ENCODE assay signal across 9 cellular contexts in the genomic region with DNA sequence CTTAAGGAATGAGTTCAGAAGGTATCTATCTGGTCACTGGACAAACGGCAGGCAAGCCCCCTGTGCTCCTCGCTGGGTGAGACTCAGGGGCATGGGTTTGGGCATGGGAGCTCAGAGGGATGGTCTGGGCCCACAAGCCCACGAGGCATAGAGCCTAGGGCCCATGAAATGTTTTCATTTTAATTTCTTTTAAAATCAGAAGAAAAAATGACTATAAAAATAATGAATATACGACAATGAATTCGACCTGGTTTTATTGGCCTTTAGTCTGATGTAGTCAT.
DNase-seq lines count a peak whose midpoint lies in the region; ATAC-seq and TF ChIP-seq lines count a peak whose summit lies in the region.
"Had no signal": no experiment of that assay in that cellular context is flagged by ENCODE, and none has a peak within 500 bp of the region (broad histone marks: within the 10 kb centered on the region; RNA-seq: fewer than 3 reads in every experiment).

No MANE protein-coding gene starts in this region.

- DNase-seq in Calu3 (no peak), Peyer's patch (no peak), epithelial cell of proximal tubule (ENCODE audit: low read depth) (no peak), psoas muscle (peak in 1 of 2 donors; percentile 52), NCI-H2196 treated with DMSO at 0.1 percent for 48 hours (lab: John Stamatoyannopoulos, UW; ENCODE audit: unreplicated experiment) (no peak)
- no peak for DNase-seq in stimulated activated naive CD4-positive, alpha-beta T cell (lab: John Stamatoyannopoulos, UW)
- DNase-seq: NCI-H1694 had no signal

- CTCF ChIA-PET in Calu3 (lab: Charles Lee) = interaction anchor here (1.2 to 1.9 kb wide), 2 partner anchors 19 to 48 kb away, joined by 4 to 11 read pairs; no protein-coding TSS in a partner anchor

- TF ChIP-seq CTCF in Calu3 (IDR thresholded peaks at IDR 0.05; ENCODE audit: unreplicated experiment) = no peak
- no peak for TF ChIP-seq CTCF in Peyer's patch (IDR thresholded peaks at IDR 0.05)
- no peak for TF ChIP-seq CTCF in epithelial cell of proximal tubule (conservative IDR thresholded peaks at IDR 0.05; ENCODE audit: low read depth, low read length)
- TF ChIP-seq CTCF in psoas muscle (IDR thresholded peaks at IDR 0.05) = no peak

- peak overlapping the region; percentile 96 to 99 (median 98) for H3K27ac ChIP-seq in Peyer's patch
- H3K27ac ChIP-seq in psoas muscle = peak overlapping the region; percentile 99

- H3K4me3 Mint-ChIP-seq in Calu3 (ENCODE audit: low read depth, unreplicated experiment) = peak overlapping the region; percentile 80

- no peak for ATAC-seq in psoas muscle
- no peak for ATAC-seq in HG02642 (IDR thresholded peaks at IDR 0.05; ENCODE audit: poor library complexity, unreplicated experiment)
- no peak for ATAC-seq in GM19463 (IDR thresholded peaks at IDR 0.05; ENCODE audit: unreplicated experiment)

- H3K27me3 ChIP-seq in Peyer's patch (no peaks in the 10 kb centered on the region), psoas muscle (ENCODE audit: insufficient read depth in 3 of 3, low read length in 2 of 3) (no peaks in the 10 kb centered on the region)

- H3K36me3 Mint-ChIP-seq in Calu3 (ENCODE audit: insufficient read depth, unreplicated experiment) = peaks cover 26% of the 10 kb centered on the region

- no peaks in the 10 kb centered on the region for H3K27me3 Mint-ChIP-seq in Calu3 (ENCODE audit: unreplicated experiment)

- H3K9me3 Mint-ChIP-seq in Calu3 (ENCODE audit: low read depth, unreplicated experiment) = no peaks in the 10 kb centered on the region

- peak overlapping the region; percentile 65 to 97 (median 70) for H3K4me3 ChIP-seq in Peyer's patch
- peak overlapping the region; percentile 77 for H3K4me3 ChIP-seq in epithelial cell of proximal tubule (ENCODE audit: low read depth, low read length)
- H3K4me3 ChIP-seq in psoas muscle = peak overlapping the region; percentile 86

- H3K4me1 ChIP-seq in Peyer's patch (peaks cover 0 to 67% (median 29%) of the 10 kb centered on the region in 4 donors), psoas muscle (peaks cover 70% of the 10 kb centered on the region)

- no TSS peak for BruUV-seq in Calu3 (replicated peaks; lab: Mats Ljungman, UMichigan)

- H3K36me3 ChIP-seq in Peyer's patch = no peaks in the 10 kb centered on the region
- H3K36me3 ChIP-seq in psoas muscle (ENCODE audit: insufficient read depth in 1 of 2, low read depth in 1 of 2) = no peaks in the 10 kb centered on the region

- no peaks in the 10 kb centered on the region for H3K9me3 ChIP-seq in Peyer's patch
- H3K9me3 ChIP-seq in psoas muscle = no peaks in the 10 kb centered on the region

- intact Hi-C loops in Calu3 (cut with micrococcal nuclease; ENCODE audit: unreplicated experiment) (loop anchor here (10.0 kb wide), 1 partner anchor 50 kb away; no protein-coding TSS in a partner anchor), psoas muscle (cut with DNase I) (no loop called here)

- H3K27ac Mint-ChIP-seq in Calu3 (ENCODE audit: unreplicated experiment) = peak overlapping the region; percentile 76

- no peak for TF ChIP-seq POLR2A in Peyer's patch (IDR thresholded peaks at IDR 0.05)

- peaks cover 13% of the 10 kb centered on the region for H3K4me1 Mint-ChIP-seq in Calu3 (ENCODE audit: low read depth, unreplicated experiment)

- 7 to 17% (median 12%) methylated on average over 5 of the region's 5 CpGs for WGBS in psoas muscle, 3 donors
